1 cellular context compared by ENCODE assay signal in the genomic region with DNA sequence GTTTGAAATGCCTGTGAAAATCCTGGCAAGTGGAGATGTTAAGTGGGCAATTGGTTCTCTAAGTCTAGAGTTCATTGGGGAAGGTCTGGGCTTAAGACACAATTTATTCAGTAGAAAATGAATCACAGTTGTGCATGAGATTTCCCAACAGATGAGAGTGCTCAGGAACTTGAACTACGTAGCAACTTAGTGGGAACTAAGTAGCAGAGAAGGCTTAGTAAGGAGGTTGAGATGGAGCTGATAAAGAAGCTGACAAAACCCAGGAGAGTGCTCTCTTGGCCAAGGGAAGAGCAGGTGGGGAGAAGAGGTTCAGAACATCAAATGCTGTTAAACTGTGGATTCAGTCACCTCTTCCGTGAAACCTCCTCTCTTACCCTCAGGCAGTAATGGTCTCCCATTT.
TF ChIP-seq lines count a peak whose summit lies in the region.

No MANE protein-coding gene starts in this region.

TF ChIP-seq in K562, 482 proteins besides CTCF, POLR2A, EP300 and RAD21 (continued from another document):
- TF ChIP-seq GATA2 (CRISPR knock-in tag; IDR thresholded peaks at IDR 0.05) (peak; percentile 53; the same call in 1 of the 2 replicates), SIN3A (IDR thresholded peaks at IDR 0.05; ENCODE audit: borderline replicate concordance in 2 of 2, control insufficient read depth in 1 of 2, low read depth in 2 of 2, low read length in 2 of 2) (no peak), MED1 (CRISPR knock-in tag; IDR thresholded peaks at IDR 0.05; ENCODE audit: borderline replicate concordance) (no peak), DPF2 (IDR thresholded peaks at IDR 0.05) (0 out of 2 replicates have a peak, but pooled peaks have one; percentile 36), ZZZ3 (IDR thresholded peaks at IDR 0.05) (no peak), RBM14 (IDR thresholded peaks at IDR 0.05; ENCODE audit: borderline replicate concordance, insufficient read depth, low read depth, low read length) (no peak)
- TF ChIP-seq, protein P1, sequence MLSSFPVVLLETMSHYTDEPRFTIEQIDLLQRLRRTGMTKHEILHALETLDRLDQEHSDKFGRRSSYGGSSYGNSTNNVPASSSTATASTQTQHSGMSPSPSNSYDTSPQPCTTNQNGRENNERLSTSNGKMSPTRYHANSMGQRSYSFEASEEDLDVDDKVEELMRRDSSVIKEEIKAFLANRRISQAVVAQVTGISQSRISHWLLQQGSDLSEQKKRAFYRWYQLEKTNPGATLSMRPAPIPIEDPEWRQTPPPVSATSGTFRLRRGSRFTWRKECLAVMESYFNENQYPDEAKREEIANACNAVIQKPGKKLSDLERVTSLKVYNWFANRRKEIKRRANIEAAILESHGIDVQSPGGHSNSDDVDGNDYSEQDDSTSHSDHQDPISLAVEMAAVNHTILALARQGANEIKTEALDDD (IDR thresholded peaks at IDR 0.05): peak; percentile 72
TF ChIP-seq in K562: peak in this region for 4.
